Comparison of ENCODE assay signal across 20 cellular contexts in the genomic region with DNA sequence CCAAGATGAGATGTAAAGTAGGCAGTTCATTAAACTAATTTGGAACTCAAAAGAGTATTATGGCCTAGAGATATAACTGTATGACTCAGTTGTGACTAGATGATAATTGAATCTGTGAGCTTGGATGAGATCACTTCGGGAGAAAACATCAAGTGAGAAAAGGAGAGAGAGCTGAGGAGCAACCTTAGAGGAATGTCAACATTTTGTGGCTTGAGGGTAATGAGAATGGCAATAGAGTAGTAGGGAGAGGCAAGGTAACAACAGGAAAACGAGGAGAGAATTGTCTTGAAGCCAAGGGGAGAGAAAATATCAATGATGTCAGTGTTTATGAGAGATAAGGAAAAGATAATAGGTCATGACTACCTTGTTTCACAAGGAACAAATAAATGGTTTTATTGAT.
DNase-seq lines count a peak whose midpoint lies in the region; ATAC-seq and TF ChIP-seq lines count a peak whose summit lies in the region.
"Had no signal": no experiment of that assay in that cellular context is flagged by ENCODE, and none has a peak within 500 bp of the region (broad histone marks: within the 10 kb centered on the region; RNA-seq: fewer than 3 reads in every experiment).

No MANE protein-coding gene starts in this region.

- POLR2A ChIA-PET in SK-N-SH (lab: Yijun Ruan, JAX) = no interaction called here

- H3K4me2 ChIP-seq in GM23248 (ENCODE audit: unreplicated experiment) (peak overlapping the region; percentile 32), SK-N-SH (no peak overlapping the region)

- H3F3A ChIP-seq in GM23248 (ENCODE audit: insufficient read depth) (peaks cover 29% of the 10 kb centered on the region), SK-N-SH (replicated peaks; ENCODE audit: insufficient read depth) (peaks cover 15% of the 10 kb centered on the region)

- CTCF ChIA-PET in SK-N-SH (lab: Yijun Ruan, JAX) = no interaction called here

- H3K79me2 ChIP-seq in GM23248 (ENCODE audit: insufficient read depth) (no peaks in the 10 kb centered on the region), SK-N-SH (ENCODE audit: insufficient read depth) (no peaks in the 10 kb centered on the region)

- no peak overlapping the region for H3K4me3 ChIP-seq in GM23248
- H3K4me3 ChIP-seq in SK-N-SH (ENCODE audit: low read depth in 2 of 2, low read length in 1 of 2) = no peak overlapping the region
- H3K4me3 ChIP-seq in fibroblast of the aortic adventitia (ENCODE audit: low read depth, low read length) = no peak overlapping the region
- H3K4me3 ChIP-seq: SK-N-MC, upper lobe of left lung had no signal

- peak overlapping the region; percentile 61 for H3K27ac ChIP-seq in GM23248
- H3K27ac ChIP-seq in SK-N-SH (ENCODE audit: low read depth in 2 of 2, low read length in 1 of 2) = peak overlapping the region in 1 of 2 experiments; percentile 41; a peak in 2 of 4 replicates
- H3K27ac ChIP-seq: SK-N-MC, upper lobe of left lung had no signal

- H3K27me3 ChIP-seq in GM23248 (replicated peaks; ENCODE audit: insufficient read depth) = no peaks in the 10 kb centered on the region
- no peaks in the 10 kb centered on the region for H3K27me3 ChIP-seq in SK-N-SH (ENCODE audit: insufficient read depth)
- H3K27me3 ChIP-seq: upper lobe of left lung had no signal

- no peaks in the 10 kb centered on the region for H3K9me2 ChIP-seq in GM23248 (ENCODE audit: insufficient read depth)
- no peaks in the 10 kb centered on the region for H3K9me2 ChIP-seq in SK-N-SH

- H3K4me1 ChIP-seq in GM23248 (ENCODE audit: insufficient read depth) (peaks cover 34% of the 10 kb centered on the region), SK-N-SH (ENCODE audit: control insufficient read depth in 1 of 2, insufficient read depth in 2 of 2, low read depth in 1 of 2, low read length in 1 of 2) (no peaks in the 10 kb centered on the region)
- H3K4me1 ChIP-seq: upper lobe of left lung had no signal

- 0 to 4% methylated on average over 2 of the region's 2 CpGs for WGBS in GM23248 (ENCODE audit: low coverage in 1 of 2, low lambda C conversion rate in 2 of 2, missing lambda C conversion rate in 2 of 2), 2 experiments
- 9% methylated on average over 2 of the region's 2 CpGs for WGBS in SK-N-SH (ENCODE audit: low lambda C conversion rate)

- no peak for TF ChIP-seq EP300 in SK-N-SH (IDR thresholded peaks at IDR 0.05; ENCODE audit: borderline replicate concordance in 1 of 2, low read depth in 1 of 2, low read length in 1 of 2)

- H4K20me1 ChIP-seq in GM23248 (ENCODE audit: insufficient read depth) (no peaks in the 10 kb centered on the region), SK-N-SH (ENCODE audit: insufficient read depth) (no peaks in the 10 kb centered on the region)

- no peaks in the 10 kb centered on the region for H3K9me3 ChIP-seq in GM23248 (ENCODE audit: low read depth)
- H3K9me3 ChIP-seq in SK-N-SH = no peaks in the 10 kb centered on the region
- H3K9me3 ChIP-seq: upper lobe of left lung had no signal

- TF ChIP-seq RAD21 in SK-N-SH (IDR thresholded peaks at IDR 0.05; ENCODE audit: low read length) = no peak

- H2AFZ ChIP-seq in GM23248 = no peak overlapping the region
- no peak overlapping the region for H2AFZ ChIP-seq in SK-N-SH (ENCODE audit: low read depth)

- TF ChIP-seq CTCF in SK-N-SH (IDR thresholded peaks at IDR 0.05) = no peak
- no peak for TF ChIP-seq CTCF in fibroblast of the aortic adventitia (IDR thresholded peaks at IDR 0.05; ENCODE audit: insufficient read depth, low read length)

- ATAC-seq in HG03460 (IDR thresholded peaks at IDR 0.05; ENCODE audit: unreplicated experiment) = no peak
- ATAC-seq: activated T-cell treated with anti-CD3 and anti-CD28 coated beads, Interleukin-2, amount 50 U/mL, for 4 hours; stimulated activated naive CD8-positive, alpha-beta T cell treated with anti-CD3 and anti-CD28 coated beads, Interleukin-15, Interleukin-2, amounts not matched to agents 100 U/mL and 50 U/mL, for 24 hours had no signal

- H3K9ac ChIP-seq in GM23248 (no peak overlapping the region), SK-N-SH (no peak overlapping the region)

- DNase-seq in A172 (ENCODE audit: low spot score) (peak; percentile 79), GM23248 (peak; percentile 89), SK-N-SH (no peak), fibroblast of the aortic adventitia (ENCODE audit: low read depth) (peak; percentile 18), mucosa of gallbladder (ENCODE audit: low spot score) (no peak), NCI-H2171 (lab: John Stamatoyannopoulos, UW) (no peak)
- DNase-seq in activated CD8-positive, alpha-beta memory T cell treated with anti-CD3 and anti-CD28 coated beads for 24 hours = no peak
- DNase-seq: activated CD4-positive, alpha-beta T cell treated with anti-CD3 and anti-CD28 coated beads, Interleukin-2, amount 50 U/mL, for 48 hours; activated T-cell treated with anti-CD3 and anti-CD28 coated beads, Interleukin-2, amount 50 U/mL, for 4 hours; CD4-positive, CD25-positive, alpha-beta regulatory T cell; dermis blood vessel endothelial cell; DMS79; islet precursor cell; NCI-H1694; NCI-H510A; retina; stimulated activated naive CD8-positive, alpha-beta T cell treated with anti-CD3 and anti-CD28 coated beads, Interleukin-15, Interleukin-2, amounts not matched to agents 100 U/mL and 50 U/mL, for 24 hours; upper lobe of left lung had no signal

- in situ Hi-C loops in GM23248 (cut with MboI) = no loop called here

- no peaks in the 10 kb centered on the region for H3K36me3 ChIP-seq in GM23248 (ENCODE audit: low read depth)
- no peaks in the 10 kb centered on the region for H3K36me3 ChIP-seq in SK-N-SH (replicated peaks in 1 of 2; ENCODE audit: control insufficient read depth in 1 of 2, insufficient read depth in 2 of 2, low read length in 1 of 2)
- H3K36me3 ChIP-seq: upper lobe of left lung had no signal

TF ChIP-seq in SK-N-SH, 30 proteins besides CTCF, POLR2A, EP300 and RAD21:
- peak; percentile 28; the same call in 1 of the 2 replicates for TF ChIP-seq JUND (IDR thresholded peaks at IDR 0.05)
- no peak for TF ChIP-seq TEAD4 (IDR thresholded peaks at IDR 0.05; ENCODE audit: borderline replicate concordance, insufficient read depth)
- TF ChIP-seq RXRA (IDR thresholded peaks at IDR 0.05; ENCODE audit: borderline replicate concordance, low read depth) = no peak
- peak; percentile 70 for TF ChIP-seq FOSL2 (IDR thresholded peaks at IDR 0.05; ENCODE audit: borderline replicate concordance, low read depth)
- no peak for TF ChIP-seq FOXM1 (IDR thresholded peaks at IDR 0.05; ENCODE audit: low read depth)
- no peak for TF ChIP-seq RFX5 (IDR thresholded peaks at IDR 0.05; ENCODE audit: low read length)
- TF ChIP-seq, protein P1, sequence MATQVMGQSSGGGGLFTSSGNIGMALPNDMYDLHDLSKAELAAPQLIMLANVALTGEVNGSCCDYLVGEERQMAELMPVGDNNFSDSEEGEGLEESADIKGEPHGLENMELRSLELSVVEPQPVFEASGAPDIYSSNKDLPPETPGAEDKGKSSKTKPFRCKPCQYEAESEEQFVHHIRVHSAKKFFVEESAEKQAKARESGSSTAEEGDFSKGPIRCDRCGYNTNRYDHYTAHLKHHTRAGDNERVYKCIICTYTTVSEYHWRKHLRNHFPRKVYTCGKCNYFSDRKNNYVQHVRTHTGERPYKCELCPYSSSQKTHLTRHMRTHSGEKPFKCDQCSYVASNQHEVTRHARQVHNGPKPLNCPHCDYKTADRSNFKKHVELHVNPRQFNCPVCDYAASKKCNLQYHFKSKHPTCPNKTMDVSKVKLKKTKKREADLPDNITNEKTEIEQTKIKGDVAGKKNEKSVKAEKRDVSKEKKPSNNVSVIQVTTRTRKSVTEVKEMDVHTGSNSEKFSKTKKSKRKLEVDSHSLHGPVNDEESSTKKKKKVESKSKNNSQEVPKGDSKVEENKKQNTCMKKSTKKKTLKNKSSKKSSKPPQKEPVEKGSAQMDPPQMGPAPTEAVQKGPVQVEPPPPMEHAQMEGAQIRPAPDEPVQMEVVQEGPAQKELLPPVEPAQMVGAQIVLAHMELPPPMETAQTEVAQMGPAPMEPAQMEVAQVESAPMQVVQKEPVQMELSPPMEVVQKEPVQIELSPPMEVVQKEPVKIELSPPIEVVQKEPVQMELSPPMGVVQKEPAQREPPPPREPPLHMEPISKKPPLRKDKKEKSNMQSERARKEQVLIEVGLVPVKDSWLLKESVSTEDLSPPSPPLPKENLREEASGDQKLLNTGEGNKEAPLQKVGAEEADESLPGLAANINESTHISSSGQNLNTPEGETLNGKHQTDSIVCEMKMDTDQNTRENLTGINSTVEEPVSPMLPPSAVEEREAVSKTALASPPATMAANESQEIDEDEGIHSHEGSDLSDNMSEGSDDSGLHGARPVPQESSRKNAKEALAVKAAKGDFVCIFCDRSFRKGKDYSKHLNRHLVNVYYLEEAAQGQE (IDR thresholded peaks at IDR 0.05; ENCODE audit: low read depth, low read length) = no peak
- TF ChIP-seq, protein P2, sequence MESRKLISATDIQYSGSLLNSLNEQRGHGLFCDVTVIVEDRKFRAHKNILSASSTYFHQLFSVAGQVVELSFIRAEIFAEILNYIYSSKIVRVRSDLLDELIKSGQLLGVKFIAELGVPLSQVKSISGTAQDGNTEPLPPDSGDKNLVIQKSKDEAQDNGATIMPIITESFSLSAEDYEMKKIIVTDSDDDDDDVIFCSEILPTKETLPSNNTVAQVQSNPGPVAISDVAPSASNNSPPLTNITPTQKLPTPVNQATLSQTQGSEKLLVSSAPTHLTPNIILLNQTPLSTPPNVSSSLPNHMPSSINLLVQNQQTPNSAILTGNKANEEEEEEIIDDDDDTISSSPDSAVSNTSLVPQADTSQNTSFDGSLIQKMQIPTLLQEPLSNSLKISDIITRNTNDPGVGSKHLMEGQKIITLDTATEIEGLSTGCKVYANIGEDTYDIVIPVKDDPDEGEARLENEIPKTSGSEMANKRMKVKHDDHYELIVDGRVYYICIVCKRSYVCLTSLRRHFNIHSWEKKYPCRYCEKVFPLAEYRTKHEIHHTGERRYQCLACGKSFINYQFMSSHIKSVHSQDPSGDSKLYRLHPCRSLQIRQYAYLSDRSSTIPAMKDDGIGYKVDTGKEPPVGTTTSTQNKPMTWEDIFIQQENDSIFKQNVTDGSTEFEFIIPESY (IDR thresholded peaks at IDR 0.05; ENCODE audit: borderline replicate concordance, low read depth) = no peak

Comparison
In these comparisons a context has a peak if more than half of its experiments do, and no peak if none do; other contexts are left out.
1. DNase-seq: peak in A172 (single experiment), GM23248 (single experiment) and fibroblast of the aortic adventitia (single experiment); none in SK-N-SH (single experiment), activated CD8-positive, alpha-beta memory T cell treated with anti-CD3 and anti-CD28 coated beads for 24 hours (single experiment), mucosa of gallbladder (single experiment) and NCI-H2171 (single experiment).